8 cellular contexts compared by ENCODE assay signal in the genomic region with DNA sequence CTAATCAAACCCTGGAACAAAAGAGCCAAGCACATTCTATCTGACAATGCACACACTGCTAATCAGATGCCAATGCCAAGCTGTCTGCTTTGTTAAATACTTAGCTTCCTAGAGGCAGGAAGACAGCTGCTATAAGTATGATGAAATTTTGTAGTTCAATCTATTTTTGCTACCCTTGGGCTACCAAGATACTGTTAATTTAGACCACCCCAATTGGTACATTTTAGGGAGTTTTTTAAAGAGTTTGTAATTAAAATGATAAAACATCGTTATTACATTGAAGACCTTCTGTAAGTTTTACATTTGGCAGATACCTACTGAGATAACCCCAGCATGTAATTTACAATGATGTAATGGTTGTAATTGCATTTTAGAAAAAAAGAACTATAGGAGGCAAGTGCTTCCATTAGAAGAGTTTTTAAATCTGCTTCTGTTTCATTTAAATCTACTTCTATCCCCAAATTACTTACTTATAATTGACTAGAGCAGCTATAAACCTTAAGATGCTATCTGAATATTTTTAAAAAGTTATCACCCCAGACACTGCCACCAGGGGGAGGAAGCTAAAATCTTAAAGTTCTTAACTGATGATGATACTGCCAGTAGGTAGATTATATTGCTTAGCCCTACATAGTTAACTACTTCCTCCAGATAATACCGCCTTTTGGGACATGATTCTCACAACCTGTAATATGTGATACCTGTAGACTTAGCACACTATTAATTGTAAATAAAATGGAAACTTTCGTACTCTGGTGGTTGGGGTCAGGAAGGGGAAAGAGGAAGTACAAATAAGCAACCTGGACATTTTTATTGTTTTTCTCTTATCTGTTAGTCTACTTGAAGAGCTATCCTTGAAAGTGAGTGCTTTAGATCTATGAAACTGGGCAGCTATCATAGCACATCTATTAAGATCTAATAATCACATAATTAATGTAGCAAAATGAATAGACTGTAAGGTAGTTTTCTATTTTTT.
DNase-seq lines count a peak whose midpoint lies in the region; ATAC-seq and TF ChIP-seq lines count a peak whose summit lies in the region.

No MANE protein-coding gene starts in this region.

- POLR2A ChIA-PET in AG04449 (lab: Yijun Ruan, JAX) = no interaction called here

- in situ Hi-C loops in astrocyte of the cerebellum (cut with HindIII; ENCODE audit: low sequenced_read_pairs) = no loop called here

- CTCF ChIA-PET in AG04449 (lab: Yijun Ruan, JAX) = interaction anchor here (0.6 to 4.3 kb wide), 17 partner anchors 8 to 816 kb away, joined by 3 to 30 read pairs (median 3); a partner anchor contains a TSS

- TF ChIP-seq CTCF in AG04449 (IDR thresholded peaks at IDR 0.05; ENCODE audit: insufficient read depth, low read length, missing control alignments) (peak; percentile 3), GM12875 (IDR thresholded peaks at IDR 0.05; ENCODE audit: borderline replicate concordance, insufficient read depth, low read depth, low read length) (peak; percentile 37; the same call in 1 of the 2 replicates), astrocyte of the cerebellum (IDR thresholded peaks at IDR 0.05; ENCODE audit: low read depth, low read length, missing control alignments) (peak; percentile 36)

- DNase-seq in AG04449 (ENCODE audit: low read depth, low spot score) (no peak), NCI-H748 (lab: John Stamatoyannopoulos, UW; ENCODE audit: unreplicated experiment) (peak; percentile 67), astrocyte of the cerebellum (ENCODE audit: low read depth) (no peak), medulla oblongata (ENCODE audit: extremely low spot score) (peak; percentile 16), ureter (ENCODE audit: low spot score) (no peak)
- DNase-seq in activated CD4-positive, CD25-positive, alpha-beta regulatory T cell treated with anti-CD3 and anti-CD28 coated beads, Interleukin-2, amount 50 U/mL, for 72 hours = no peak

- ATAC-seq in GM19467 (IDR thresholded peaks at IDR 0.05; ENCODE audit: unreplicated experiment) = no peak

- H3K4me3 ChIP-seq in AG04449 (ENCODE audit: low read depth, low read length) (no peak overlapping the region), GM12875 (ENCODE audit: low read depth, low read length) (no peak overlapping the region), astrocyte of the cerebellum (ENCODE audit: low read depth, low read length) (no peak overlapping the region)

Comparison
In these comparisons a context has a peak if more than half of its experiments do, and no peak if none do; other contexts are left out.
1. DNase-seq: peak in NCI-H748 (single experiment) and medulla oblongata (single experiment); none in AG04449 (single experiment), astrocyte of the cerebellum (single experiment), ureter (single experiment) and activated CD4-positive, CD25-positive, alpha-beta regulatory T cell treated with anti-CD3 and anti-CD28 coated beads, Interleukin-2, amount 50 U/mL, for 72 hours (single experiment).
2. Peak in every context shown above with its lines, with median percentiles within 50 percentile points of each other: CTCF ChIP-seq.